8 cellular contexts compared by ENCODE assay signal in genomic region chr4:6688879-6689505, GRCh38. TPM values are rescaled to one million over a fixed set of nuclear protein-coding genes. Genes with fewer than 3 reads are reported as not detected.
A peak's percentile ranks its signal among the peaks of the same experiment; 100 is the strongest.
DNase-seq lines count a peak whose midpoint lies in the region; ATAC-seq, FAIRE-seq and TF ChIP-seq lines count a peak whose summit lies in the region.

No MANE protein-coding gene starts in this region.

- H4K5ac ChIP-seq in mesendoderm (ENCODE audit: low read length): no peak overlapping the region

- no peak overlapping the region for H3K4me3 ChIP-seq in AG09309 (ENCODE audit: control insufficient read depth, low read depth, low read length)
- no peak overlapping the region for H3K4me3 ChIP-seq in mammary epithelial cell (replicated peaks in 1 of 3; ENCODE audit: insufficient read depth in 1 of 3, low read depth in 2 of 3, low read length in 3 of 3)
- H3K4me3 ChIP-seq in mesendoderm (ENCODE audit: low read length): no peak overlapping the region

- intact Hi-C loops in mammary epithelial cell (cut with micrococcal nuclease): no loop called here

- no peaks in the 10 kb centered on the region for H3K9me3 ChIP-seq in mammary epithelial cell (replicated peaks; ENCODE audit: insufficient read depth, low read length)

- no peak overlapping the region for H2BK120ac ChIP-seq in mesendoderm (ENCODE audit: low read depth, low read length)

- peak overlapping the region; percentile 44 for H3K4me2 ChIP-seq in mammary epithelial cell (ENCODE audit: insufficient read depth, low read depth, low read length)
- H3K4me2 ChIP-seq in mesendoderm (ENCODE audit: low read length): no peak overlapping the region

- H2BK15ac ChIP-seq in mesendoderm (replicated peaks; ENCODE audit: low read depth): no peak overlapping the region

- WGBS in mammary epithelial cell (ENCODE audit: low coverage, missing lambda C conversion rate): 11% methylated on average over 12 of the region's 23 CpGs
- no CpG with 5 or more reads among the region's 23 CpGs for whole genome bisulfite sequencing in mesendoderm (ENCODE audit: extremely low coverage, insufficient coverage, low lambda C conversion rate)

- peak; percentile 95 for ATAC-seq in GM19463 (IDR thresholded peaks at IDR 0.05; ENCODE audit: unreplicated experiment)

- no peak overlapping the region for H4K8ac ChIP-seq in mesendoderm (ENCODE audit: low read depth, low read length)

- DNase-seq in AG09309 (ENCODE audit: low read depth) (peak; percentile 78), HTR-8/SVneo (ENCODE audit: insufficient read length, low spot score) (peak; percentile 93), mammary epithelial cell (peak; percentile 93), mesendoderm (peak; percentile 98), NCI-H146 (lab: John Stamatoyannopoulos, UW) (no peak)
- DNase-seq in activated CD4-positive, CD25-positive, alpha-beta regulatory T cell (lab: John Stamatoyannopoulos, UW): peak; percentile 28 to 39 (median 30)
- peak; percentile 56 to 67 for DNase-seq in stimulated activated CD8-positive, alpha-beta memory T cell treated with anti-CD3 and anti-CD28 coated beads, Interleukin-4, amount 100 ng/mL, for 4 hours (ENCODE audit: low read depth in 2 of 2, low spot score in 1 of 2)

- CTCF ChIA-PET in mammary epithelial cell (lab: Charles Lee; ENCODE audit: low non-redundant PET): interaction anchor here (0.7 kb wide), 1 partner anchor 9 kb away, joined by 3 read pairs; no protein-coding TSS in a partner anchor

- FAIRE-seq in HTR-8/SVneo (lab: Jason Lieb, UNC): peak; percentile 70

- in situ Hi-C loops in mammary epithelial cell (cut with MboI; ENCODE audit: low sequenced_read_pairs in 2 of 2): no loop called here

- H3K9ac ChIP-seq in mammary epithelial cell (ENCODE audit: insufficient read depth, low read length) (peak overlapping the region; percentile 14), mesendoderm (ENCODE audit: low read length) (peak overlapping the region; percentile 44)

- H3K23ac ChIP-seq in mesendoderm (ENCODE audit: low read length): no peak overlapping the region

- peaks cover 17% of the 10 kb centered on the region for H3K4me1 ChIP-seq in mammary epithelial cell (ENCODE audit: insufficient read depth, low read length)
- peaks cover 9% of the 10 kb centered on the region for H3K4me1 ChIP-seq in mesendoderm (ENCODE audit: control insufficient read depth, low read depth, low read length)

- peak overlapping the region; percentile 72 for H2AFZ ChIP-seq in mammary epithelial cell (ENCODE audit: low read depth, low read length)

- TF ChIP-seq CTCF in AG09309 (IDR thresholded peaks at IDR 0.05; ENCODE audit: control insufficient read depth, insufficient read depth, low read depth, low read length, missing control alignments): peak; percentile 31
- peak in 1 of 2 donors; percentile 25 for TF ChIP-seq CTCF in mammary epithelial cell (conservative IDR thresholded peaks at IDR 0.05 in 1 of 2, IDR thresholded peaks at IDR 0.05 in 1 of 2; ENCODE audit: extremely low read depth in 1 of 2, insufficient read depth in 1 of 2, low read depth in 1 of 2, low read length in 2 of 2)

- no peaks in the 10 kb centered on the region for H3K79me1 ChIP-seq in mesendoderm (ENCODE audit: low read length)

- H3K18ac ChIP-seq in mesendoderm (ENCODE audit: low read length): no peak overlapping the region

- H2BK5ac ChIP-seq in mesendoderm (ENCODE audit: low read length): peak overlapping the region; percentile 51

- H3K79me2 ChIP-seq in mammary epithelial cell (ENCODE audit: insufficient read depth, low read length) (no peaks in the 10 kb centered on the region), mesendoderm (ENCODE audit: control insufficient read depth, insufficient read depth, low read length) (no peaks in the 10 kb centered on the region)

- H3K27me3 ChIP-seq in mammary epithelial cell (ENCODE audit: insufficient read depth, low read length) (no peaks in the 10 kb centered on the region), mesendoderm (ENCODE audit: insufficient read depth, low read length, poor library complexity) (no peaks in the 10 kb centered on the region)

- H4K20me1 ChIP-seq in mammary epithelial cell (ENCODE audit: insufficient read depth, low read length): no peaks in the 10 kb centered on the region

- no peaks in the 10 kb centered on the region for H3K36me3 ChIP-seq in mammary epithelial cell (ENCODE audit: insufficient read depth, low read length)
- H3K36me3 ChIP-seq in mesendoderm (ENCODE audit: control insufficient read depth, insufficient read depth, low read length): no peaks in the 10 kb centered on the region

- H2AK5ac ChIP-seq in mesendoderm (ENCODE audit: low read length): peak overlapping the region; percentile 77

- peak overlapping the region; percentile 73 for H3K56ac ChIP-seq in mesendoderm (ENCODE audit: low read length)

- peak overlapping the region; percentile 5 for H3K4ac ChIP-seq in mesendoderm (ENCODE audit: low read depth, low read length)

- dilution Hi-C loops in mammary epithelial cell (cut with HindIII; ENCODE audit: low sequenced_read_pairs): no loop called here

- H3K27ac ChIP-seq in mammary epithelial cell (ENCODE audit: insufficient read depth, low read depth, low read length) (peak overlapping the region; percentile 39), mesendoderm (ENCODE audit: low read depth, low read length) (peak overlapping the region; percentile 32)

- no TSS peak for BruUV-seq in mammary epithelial cell (replicated peaks; lab: Mats Ljungman, UMichigan)

RNA-seq across cellular contexts. Expression of gene S100P, which starts 4.7 kb away (rescaled TPM):
- total RNA-seq in mammary epithelial cell: under 1 TPM in 1 of 2 donors, not detected in 1; 0.17 TPM
- 0.77 TPM for polyA plus RNA-seq in mammary epithelial cell
- polyA minus RNA-seq in mammary epithelial cell: not detected
- not detected for polyA plus RNA-seq in mesendoderm (2013, experiment 1 of 2)
- polyA plus RNA-seq in mesendoderm (2013, experiment 2 of 2): 0.35 TPM

RNA-seq across cellular contexts. Expression of gene MRFAP1L1, which starts 20.7 kb away (rescaled TPM):
- total RNA-seq in mammary epithelial cell: 10 to 100 TPM; 34.0 to 35.9 TPM
- 38.6 TPM for polyA plus RNA-seq in mammary epithelial cell
- 12.8 TPM for polyA minus RNA-seq in mammary epithelial cell
- 51.6 TPM for polyA plus RNA-seq in mesendoderm (2013, experiment 1 of 2)
- polyA plus RNA-seq in mesendoderm (2013, experiment 2 of 2): 51.1 TPM

RNA-seq across cellular contexts. Expression of gene BLOC1S4, which starts 27.0 kb away (rescaled TPM):
- 10 to 100 TPM; 14.1 to 15.3 TPM for total RNA-seq in mammary epithelial cell
- 14.7 TPM for polyA plus RNA-seq in mammary epithelial cell
- 0.26 TPM for polyA minus RNA-seq in mammary epithelial cell
- 16.0 TPM for polyA plus RNA-seq in mesendoderm (2013, experiment 1 of 2)
- 15.6 TPM for polyA plus RNA-seq in mesendoderm (2013, experiment 2 of 2)

RNA-seq across cellular contexts. Expression of gene MRFAP1, which starts 48.5 kb away (rescaled TPM):
- 100 to 1,000 TPM in 1 of 2 donors, 10 to 100 TPM in 1; 71.2 to 248 TPM for total RNA-seq in mammary epithelial cell
- 169 TPM for polyA plus RNA-seq in mammary epithelial cell
- 109 TPM for polyA minus RNA-seq in mammary epithelial cell
- polyA plus RNA-seq in mesendoderm (2013, experiment 1 of 2): 311 TPM
- 301 TPM for polyA plus RNA-seq in mesendoderm (2013, experiment 2 of 2)
